In the genomic region with DNA sequence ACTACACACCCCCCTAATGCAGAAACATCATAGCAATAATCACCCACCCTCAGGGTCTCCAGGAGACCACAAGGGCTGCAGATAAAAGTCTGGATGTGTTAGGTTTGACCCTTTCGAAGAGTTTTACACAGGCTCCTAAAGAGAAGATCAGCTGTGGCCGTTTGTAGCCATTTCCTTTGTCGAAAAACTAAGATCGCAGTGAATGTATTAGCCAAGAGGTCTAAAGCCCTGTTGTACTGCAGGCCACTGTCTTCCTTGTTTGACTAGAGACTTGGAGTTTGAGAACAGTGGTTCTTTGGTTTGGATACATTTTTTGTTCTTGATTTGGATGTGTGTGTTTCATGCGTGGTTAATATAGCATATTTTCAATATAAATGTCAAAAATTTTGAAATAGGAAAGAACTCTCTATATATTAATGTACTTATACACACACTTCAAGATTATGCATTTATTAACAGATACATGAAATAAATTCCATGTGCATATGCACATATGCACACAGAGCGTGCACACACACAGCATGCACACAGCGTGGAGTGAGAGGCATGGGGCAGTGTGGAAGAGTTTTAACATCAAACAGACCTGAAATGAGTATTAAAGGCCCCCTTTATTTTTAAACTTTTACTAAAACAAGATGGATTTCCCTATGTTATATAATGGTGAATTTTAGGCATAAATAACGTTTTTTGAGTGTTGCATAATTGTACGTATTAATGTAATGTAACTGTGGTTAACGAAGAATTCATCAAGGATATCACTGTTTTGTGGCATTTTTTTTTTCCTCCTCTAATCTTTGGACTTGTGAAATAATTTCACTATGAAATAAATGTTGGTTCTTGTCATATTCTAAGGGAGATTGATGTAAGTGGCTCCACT, we compare ENCODE assay signal across 11 cellular contexts. TPM values are rescaled to one million over a fixed set of nuclear protein-coding genes. Genes with fewer than 3 reads are reported as not detected.
A peak's percentile ranks its signal among the peaks of the same experiment; 100 is the strongest.
DNase-seq lines count a peak whose midpoint lies in the region; ATAC-seq and TF ChIP-seq lines count a peak whose summit lies in the region.
"Had no signal": no experiment of that assay in that cellular context is flagged by ENCODE, and none has a peak within 500 bp of the region (broad histone marks: within the 10 kb centered on the region; RNA-seq: fewer than 3 reads in every experiment).

No MANE protein-coding gene starts in this region.

- H3K27me3 ChIP-seq in SU-DHL-6 (ENCODE audit: low read length) (no peaks in the 10 kb centered on the region), esophagus squamous epithelium (peaks cover 0 to 76% (median 0%) of the 10 kb centered on the region in 4 donors), transverse colon (peaks cover 49% of the 10 kb centered on the region)

- WGBS in esophagus squamous epithelium, 2 donors = 53 to 60% methylated on average over 10 of the region's 10 CpGs
- WGBS in transverse colon (ENCODE audit: low coverage in 1 of 2), 2 donors = 64 to 66% methylated on average over 6 to 10 of the region's 10 CpGs

- TF ChIP-seq CTCF in SU-DHL-6 (IDR thresholded peaks at IDR 0.05; ENCODE audit: insufficient read depth, low read length, poor library complexity, severe bottlenecking) (no peak), esophagus squamous epithelium (IDR thresholded peaks at IDR 0.05) (no peak), transverse colon (IDR thresholded peaks at IDR 0.05) (no peak)

- no peaks in the 10 kb centered on the region for H3K9me3 Mint-ChIP-seq in activated naive CD4-positive, alpha-beta T cell treated with anti-CD3 and anti-CD28 coated beads, Interleukin-2, amount 10 ng/mL, durations not matched to agents 7 days and 5 days

- peaks cover 5% of the 10 kb centered on the region for H3K27me3 Mint-ChIP-seq in activated naive CD4-positive, alpha-beta T cell treated with anti-CD3 and anti-CD28 coated beads, Interleukin-2, amount 10 ng/mL, durations not matched to agents 7 days and 5 days

- no peaks in the 10 kb centered on the region for H3K9me2 ChIP-seq in SU-DHL-6 (replicated peaks; ENCODE audit: insufficient read depth, low read length)

- peaks cover 20% of the 10 kb centered on the region for H3K4me1 Mint-ChIP-seq in activated naive CD4-positive, alpha-beta T cell treated with anti-CD3 and anti-CD28 coated beads, Interleukin-2, amount 10 ng/mL, durations not matched to agents 7 days and 5 days

- H3K4me2 ChIP-seq in SU-DHL-6 (ENCODE audit: low read depth, low read length, poor library complexity, severe bottlenecking) = peak overlapping the region; percentile 91

- CTCF ChIA-PET in activated naive CD4-positive, alpha-beta T cell treated with anti-CD3 and anti-CD28 coated beads, Interleukin-2, amount 10 ng/mL, durations not matched to agents 7 days and 5 days (lab: Charles Lee) = interaction anchor here (0.7 to 8.3 kb wide), 15 partner anchors 14 to 161 kb away, joined by 3 to 75 read pairs (median 4); no protein-coding TSS in a partner anchor

- peaks cover 76% of the 10 kb centered on the region for H3F3A ChIP-seq in SU-DHL-6 (ENCODE audit: insufficient read depth)

- H2AFZ ChIP-seq in SU-DHL-6 (ENCODE audit: low read depth, low read length, severe bottlenecking) = no peak overlapping the region

- H3K27ac ChIP-seq in SU-DHL-6 (ENCODE audit: low read depth, low read length) (peak overlapping the region; percentile 93), esophagus squamous epithelium (peak overlapping the region; percentile 11 to 85 (median 72)), transverse colon (peak overlapping the region; percentile 71 to 84 (median 80))

- no peaks in the 10 kb centered on the region for H4K20me1 ChIP-seq in SU-DHL-6 (ENCODE audit: low read depth, low read length)

- H3K27ac Mint-ChIP-seq in activated naive CD4-positive, alpha-beta T cell treated with anti-CD3 and anti-CD28 coated beads, Interleukin-2, amount 10 ng/mL, durations not matched to agents 7 days and 5 days = peak overlapping the region; percentile 99

- H3K9ac ChIP-seq in SU-DHL-6 (ENCODE audit: low read length) = peak overlapping the region; percentile 72

- TF ChIP-seq EP300 in transverse colon (IDR thresholded peaks at IDR 0.05; ENCODE audit: low read depth) = no peak

- peaks cover 62% of the 10 kb centered on the region for H3K36me3 Mint-ChIP-seq in activated naive CD4-positive, alpha-beta T cell treated with anti-CD3 and anti-CD28 coated beads, Interleukin-2, amount 10 ng/mL, durations not matched to agents 7 days and 5 days

- H3K9me3 ChIP-seq in SU-DHL-6 (ENCODE audit: insufficient read depth, low read length) (no peaks in the 10 kb centered on the region), esophagus squamous epithelium (no peaks in the 10 kb centered on the region), transverse colon (no peaks in the 10 kb centered on the region)

- no peak for ATAC-seq in HG02623 (IDR thresholded peaks at IDR 0.05; ENCODE audit: unreplicated experiment)

- H3K79me2 ChIP-seq in SU-DHL-6 (ENCODE audit: insufficient read depth, low read length) = peaks cover 68% of the 10 kb centered on the region

- peaks cover 5% of the 10 kb centered on the region; the same call in 1 of the 2 replicates for H3K36me3 ChIP-seq in SU-DHL-6 (ENCODE audit: low read length)
- no peaks in the 10 kb centered on the region for H3K36me3 ChIP-seq in esophagus squamous epithelium
- H3K36me3 ChIP-seq in transverse colon = no peaks in the 10 kb centered on the region

- peak overlapping the region; percentile 99 for H3K4me3 Mint-ChIP-seq in activated naive CD4-positive, alpha-beta T cell treated with anti-CD3 and anti-CD28 coated beads, Interleukin-2, amount 10 ng/mL, durations not matched to agents 7 days and 5 days

- peak overlapping the region; percentile 81 for H3K4me3 ChIP-seq in SU-DHL-6 (ENCODE audit: insufficient read depth, low read length, poor library complexity, severe bottlenecking)
- peak overlapping the region in 3 of 4 donors; percentile 29 to 73 (median 57) for H3K4me3 ChIP-seq in esophagus squamous epithelium
- peak overlapping the region in 2 of 4 donors; percentile 47 to 58 for H3K4me3 ChIP-seq in transverse colon

- no peak for DNase-seq in activated naive CD4-positive, alpha-beta T cell treated with anti-CD3 and anti-CD28 coated beads, Interleukin-2, amount 10 ng/mL, durations not matched to agents 7 days and 5 days
- no peak for DNase-seq in activated naive CD4-positive, alpha-beta T cell treated with Interleukin-2 at 50 U/mL for 16 hours
- DNase-seq in esophagus squamous epithelium (lab: John Stamatoyannopoulos, UW) = no peak
- DNase-seq in transverse colon = no peak
- DNase-seq in ecto neural progenitor cell (ENCODE audit: low spot score) = no peak
- DNase-seq in NCI-H2107 treated with DMSO at 0.1 percent for 48 hours (lab: John Stamatoyannopoulos, UW; ENCODE audit: unreplicated experiment) = no peak
- DNase-seq: NCI-H82, T1000 had no signal

- in situ Hi-C loops in transverse colon (cut with MboI; ENCODE audit: low pct_ligation_motif_present in 1 of 4, low pct_unique_long_range_greater_than_20kb in 1 of 4, low sequenced_read_pairs in 3 of 4) = no loop called here

- TF ChIP-seq POLR2A in esophagus squamous epithelium (IDR thresholded peaks at IDR 0.05) = no peak
- peak; percentile 12 for TF ChIP-seq POLR2A in transverse colon (IDR thresholded peaks at IDR 0.05)

- H3K4me1 ChIP-seq in esophagus squamous epithelium = peaks cover 0 to 16% (median 7%) of the 10 kb centered on the region in 3 donors
- no peaks in the 10 kb centered on the region for H3K4me1 ChIP-seq in transverse colon

- intact Hi-C loops in esophagus squamous epithelium (cut with DNase I) (no loop called here), transverse colon (cut with DNase I; ENCODE audit: low total_unique reads) (no loop called here)

RNA-seq across cellular contexts. Expression of a gene that starts 2.2 kb away (rescaled TPM):
- total RNA-seq in esophagus squamous epithelium (10 to 100 TPM in 2 of 4 donors, 1 to 10 TPM in 2; 4.9 to 29.6 (median 8.4) TPM), transverse colon (100 to 1,000 TPM in 1 of 4 donors, 10 to 100 TPM in 1, 1 to 10 TPM in 2; 9.2 to 116 (median 29.1) TPM)
- total RNA-seq: osteocyte had no signal
